Comparison of ENCODE assay signal across 2 cellular contexts in the genomic region with DNA sequence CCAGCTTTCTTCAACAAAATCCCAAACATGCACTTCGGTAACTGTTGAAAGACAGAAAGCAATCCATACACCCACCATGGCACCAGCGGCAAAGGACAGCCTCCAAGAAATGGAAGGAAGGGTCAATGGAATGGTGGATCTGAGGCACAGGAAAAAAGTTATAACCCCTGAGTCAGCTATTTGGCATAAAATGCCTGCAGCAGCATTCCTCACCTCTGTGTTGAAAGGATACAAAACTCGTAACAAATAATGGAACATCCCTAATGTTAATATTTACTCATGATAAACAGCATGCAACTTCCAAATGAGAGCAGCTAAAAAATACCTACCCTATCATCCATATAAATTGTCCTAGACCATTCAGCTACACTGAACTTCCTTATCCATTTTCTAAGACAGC.
TF ChIP-seq lines count a peak whose summit lies in the region.

No MANE protein-coding gene starts in this region.

TF ChIP-seq in IMR-90, 13 proteins besides CTCF, POLR2A, EP300 and RAD21:
- TF ChIP-seq SMC3 (IDR thresholded peaks at IDR 0.05; ENCODE audit: low read depth, low read length): no peak
- TF ChIP-seq MAFK (IDR thresholded peaks at IDR 0.05; ENCODE audit: low read depth, low read length): peak; percentile 94
- TF ChIP-seq CHD1 (IDR thresholded peaks at IDR 0.05; ENCODE audit: low read depth, low read length): no peak
TF ChIP-seq in IMR-90: peak in this region for 1.

TF ChIP-seq in K562, 482 proteins besides CTCF, POLR2A, EP300 and RAD21:
- no peak for TF ChIP-seq LCOR (CRISPR knock-in tag; IDR thresholded peaks at IDR 0.05)
- no peak for TF ChIP-seq PYGO2 (tag; IDR thresholded peaks at IDR 0.05)
- TF ChIP-seq IRF1 (CRISPR knock-in tag; IDR thresholded peaks at IDR 0.05; ENCODE audit: borderline replicate concordance): no peak
- TF ChIP-seq MAFF (IDR thresholded peaks at IDR 0.05; ENCODE audit: low read length): peak; percentile 74
- no peak for TF ChIP-seq ARHGAP35 (IDR thresholded peaks at IDR 0.05; ENCODE audit: partially characterized antibody)
- TF ChIP-seq MAFG (tag; conservative IDR thresholded peaks at IDR 0.05): peak; percentile 75
- peak; percentile 83 for TF ChIP-seq C11orf30 (IDR thresholded peaks at IDR 0.05; ENCODE audit: low read depth)
- peak; percentile 89 for TF ChIP-seq ZNF316 (IDR thresholded peaks at IDR 0.05)
- no peak for TF ChIP-seq ZNF174 (CRISPR knock-in tag; IDR thresholded peaks at IDR 0.05)
- no peak for TF ChIP-seq FOXJ3 (CRISPR knock-in tag; IDR thresholded peaks at IDR 0.05)
- TF ChIP-seq MAFK (IDR thresholded peaks at IDR 0.05; ENCODE audit: low read length): peak; percentile 65
- TF ChIP-seq TBL1XR1 (IDR thresholded peaks at IDR 0.05; ENCODE audit: low read length in 2 of 2): no peak
- TF ChIP-seq XRCC4 (IDR thresholded peaks at IDR 0.05; ENCODE audit: extremely low read depth, insufficient read depth, insufficient read length): no peak
- TF ChIP-seq MED1 (CRISPR knock-in tag; IDR thresholded peaks at IDR 0.05; ENCODE audit: borderline replicate concordance): no peak
- no peak for TF ChIP-seq BCOR (IDR thresholded peaks at IDR 0.05)
- TF ChIP-seq, protein P1, sequence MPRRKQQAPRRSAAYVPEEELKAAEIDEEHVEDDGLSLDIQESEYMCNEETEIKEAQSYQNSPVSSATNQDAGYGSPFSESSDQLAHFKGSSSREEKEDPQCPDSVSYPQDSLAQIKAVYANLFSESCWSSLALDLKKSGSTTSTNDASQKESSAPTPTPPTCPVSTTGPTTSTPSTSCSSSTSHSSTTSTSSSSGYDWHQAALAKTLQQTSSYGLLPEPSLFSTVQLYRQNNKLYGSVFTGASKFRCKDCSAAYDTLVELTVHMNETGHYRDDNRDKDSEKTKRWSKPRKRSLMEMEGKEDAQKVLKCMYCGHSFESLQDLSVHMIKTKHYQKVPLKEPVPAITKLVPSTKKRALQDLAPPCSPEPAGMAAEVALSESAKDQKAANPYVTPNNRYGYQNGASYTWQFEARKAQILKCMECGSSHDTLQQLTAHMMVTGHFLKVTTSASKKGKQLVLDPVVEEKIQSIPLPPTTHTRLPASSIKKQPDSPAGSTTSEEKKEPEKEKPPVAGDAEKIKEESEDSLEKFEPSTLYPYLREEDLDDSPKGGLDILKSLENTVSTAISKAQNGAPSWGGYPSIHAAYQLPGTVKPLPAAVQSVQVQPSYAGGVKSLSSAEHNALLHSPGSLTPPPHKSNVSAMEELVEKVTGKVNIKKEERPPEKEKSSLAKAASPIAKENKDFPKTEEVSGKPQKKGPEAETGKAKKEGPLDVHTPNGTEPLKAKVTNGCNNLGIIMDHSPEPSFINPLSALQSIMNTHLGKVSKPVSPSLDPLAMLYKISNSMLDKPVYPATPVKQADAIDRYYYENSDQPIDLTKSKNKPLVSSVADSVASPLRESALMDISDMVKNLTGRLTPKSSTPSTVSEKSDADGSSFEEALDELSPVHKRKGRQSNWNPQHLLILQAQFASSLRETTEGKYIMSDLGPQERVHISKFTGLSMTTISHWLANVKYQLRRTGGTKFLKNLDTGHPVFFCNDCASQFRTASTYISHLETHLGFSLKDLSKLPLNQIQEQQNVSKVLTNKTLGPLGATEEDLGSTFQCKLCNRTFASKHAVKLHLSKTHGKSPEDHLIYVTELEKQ (CRISPR knock-in tag; IDR thresholded peaks at IDR 0.05): no peak
- no peak for TF ChIP-seq ZNF133 (CRISPR knock-in tag; IDR thresholded peaks at IDR 0.05)
- TF ChIP-seq E2F6 (IDR thresholded peaks at IDR 0.05; ENCODE audit: borderline replicate concordance in 1 of 2, extremely low read depth in 1 of 2, insufficient read depth in 1 of 2, insufficient read length in 1 of 2, low read depth in 1 of 2, low read length in 1 of 2, poor library complexity in 1 of 2, severe bottlenecking in 1 of 2): no peak
- TF ChIP-seq IRF2 (CRISPR knock-in tag; IDR thresholded peaks at IDR 0.05): no peak
- TF ChIP-seq SRF (CRISPR knock-in tag; IDR thresholded peaks at IDR 0.05): no peak
- TF ChIP-seq, protein P2, sequence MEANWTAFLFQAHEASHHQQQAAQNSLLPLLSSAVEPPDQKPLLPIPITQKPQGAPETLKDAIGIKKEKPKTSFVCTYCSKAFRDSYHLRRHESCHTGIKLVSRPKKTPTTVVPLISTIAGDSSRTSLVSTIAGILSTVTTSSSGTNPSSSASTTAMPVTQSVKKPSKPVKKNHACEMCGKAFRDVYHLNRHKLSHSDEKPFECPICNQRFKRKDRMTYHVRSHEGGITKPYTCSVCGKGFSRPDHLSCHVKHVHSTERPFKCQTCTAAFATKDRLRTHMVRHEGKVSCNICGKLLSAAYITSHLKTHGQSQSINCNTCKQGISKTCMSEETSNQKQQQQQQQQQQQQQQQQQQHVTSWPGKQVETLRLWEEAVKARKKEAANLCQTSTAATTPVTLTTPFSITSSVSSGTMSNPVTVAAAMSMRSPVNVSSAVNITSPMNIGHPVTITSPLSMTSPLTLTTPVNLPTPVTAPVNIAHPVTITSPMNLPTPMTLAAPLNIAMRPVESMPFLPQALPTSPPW (CRISPR knock-in tag; IDR thresholded peaks at IDR 0.05): no peak
